13 cellular contexts compared by ENCODE assay signal in the genomic region with DNA sequence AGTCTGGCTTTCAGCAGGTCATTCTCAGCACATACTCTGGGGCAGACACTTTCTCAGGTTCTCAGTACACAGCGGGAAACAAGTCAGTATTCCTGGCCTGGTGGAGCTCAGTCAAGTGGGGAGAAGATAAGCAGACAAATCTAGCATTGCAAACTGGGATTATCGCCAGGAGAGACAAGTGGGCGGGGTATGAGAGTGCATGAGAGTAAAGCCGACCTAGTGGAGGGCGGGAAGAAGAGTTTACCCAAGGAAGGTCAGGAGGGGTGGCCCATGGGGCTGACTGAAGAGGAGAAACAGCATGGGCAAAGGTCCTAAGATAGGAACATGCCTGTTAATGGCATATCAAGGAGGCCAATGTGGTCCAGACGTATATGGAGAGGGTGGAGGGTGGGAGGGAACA. TPM values are rescaled to one million over a fixed set of nuclear protein-coding genes. Genes with fewer than 3 reads are reported as not detected.
DNase-seq lines count a peak whose midpoint lies in the region; TF ChIP-seq lines count a peak whose summit lies in the region.
"Had no signal": no experiment of that assay in that cellular context is flagged by ENCODE, and none has a peak within 500 bp of the region (broad histone marks: within the 10 kb centered on the region; RNA-seq: fewer than 3 reads in every experiment).

No MANE protein-coding gene starts in this region.

- no peak for TF ChIP-seq POLR2A in erythroblast (IDR thresholded peaks at IDR 0.05; ENCODE audit: low read length)

- peak; percentile 62 for DNase-seq in NCI-H345 (lab: John Stamatoyannopoulos, UW)
- DNase-seq in NCI-H345 treated with DMSO at 0.1 percent for 48 hours (lab: John Stamatoyannopoulos, UW; ENCODE audit: unreplicated experiment), result no peak
- peak; percentile 48 for DNase-seq in NCI-H2196 treated with DMSO at 0.1 percent for 48 hours (lab: John Stamatoyannopoulos, UW; ENCODE audit: unreplicated experiment)
- DNase-seq in erythroblast (lab: John Stamatoyannopoulos, UW), result peak; percentile 54 to 66
- peak; percentile 68 for DNase-seq in renal cortical epithelial cell (ENCODE audit: low read depth)
- no peak for DNase-seq in stimulated activated naive CD4-positive, alpha-beta T cell (lab: John Stamatoyannopoulos, UW)
- no peak for DNase-seq in activated CD4-positive, alpha-beta T cell treated with anti-CD3 and anti-CD28 coated beads for 48 hours
- DNase-seq in NCI-H128 (lab: John Stamatoyannopoulos, UW; ENCODE audit: unreplicated experiment), result no peak
- DNase-seq: activated CD8-positive, alpha-beta memory T cell treated with anti-CD3 and anti-CD28 coated beads, Interleukin-2, amount 50 U/mL, for 48 hours; midbrain; NCI-H526 treated with DMSO at 0.1 percent for 48 hours; SHP77 treated with DMSO at 0.1 percent for 48 hours had no signal

RNA-seq across cellular contexts. Expression of gene CSNK2A1, which starts 12.3 kb away (rescaled TPM):
- 222 TPM in 2 replicates for total RNA-seq in renal cortical epithelial cell

RNA-seq across cellular contexts. Expression of gene TCF15, which starts 54.2 kb away (rescaled TPM):
- not detected in 2 replicates for total RNA-seq in renal cortical epithelial cell
- total RNA-seq: LHCN-M2 had no signal

Comparison
In these comparisons a context has a peak if more than half of its experiments do, and no peak if none do; other contexts are left out.
1. DNase-seq: peak in NCI-H345 (single experiment), NCI-H2196 treated with DMSO at 0.1 percent for 48 hours (single experiment), erythroblast (2 of 2) and renal cortical epithelial cell (single experiment); none in NCI-H345 treated with DMSO at 0.1 percent for 48 hours (single experiment), stimulated activated naive CD4-positive, alpha-beta T cell (0 of 6), activated CD4-positive, alpha-beta T cell treated with anti-CD3 and anti-CD28 coated beads for 48 hours (single experiment) and NCI-H128 (single experiment).